ENCODE assay signal across 1 cellular context in genomic region chr15:78771020-78771419, GRCh38. TPM values are rescaled to one million over a fixed set of nuclear protein-coding genes. Genes with fewer than 3 reads are reported as not detected.
"Had no signal": no experiment of that assay in that cellular context is flagged by ENCODE, and none has a peak within 500 bp of the region (broad histone marks: within the 10 kb centered on the region; RNA-seq: fewer than 3 reads in every experiment).

No MANE protein-coding gene starts in this region.

RNA-seq across cellular contexts. Expression of gene ADAMTS7, which starts 40.2 kb away (rescaled TPM):
- total RNA-seq: mononuclear cell had no signal
